16 cellular contexts compared by ENCODE assay signal in the genomic region with DNA sequence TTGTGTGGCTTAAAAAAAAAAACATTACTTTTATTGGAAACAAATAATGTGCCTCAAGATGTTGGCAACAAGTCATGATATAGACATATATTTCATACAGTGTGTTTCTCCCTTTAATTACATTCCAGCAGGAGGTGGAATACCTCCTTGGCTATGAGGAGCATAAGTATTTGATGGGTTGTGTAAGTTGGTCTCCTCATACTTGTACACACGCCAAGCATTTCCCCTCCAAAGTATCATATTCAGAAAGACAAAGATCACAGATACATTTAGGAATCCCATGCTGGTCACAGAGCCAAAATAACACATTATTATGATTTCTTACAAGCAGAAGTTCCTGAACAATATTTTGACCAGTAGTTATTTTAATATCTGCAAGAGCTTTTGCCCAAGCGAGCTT. TPM values are rescaled to one million over a fixed set of nuclear protein-coding genes. Genes with fewer than 3 reads are reported as not detected.
A peak's percentile ranks its signal among the peaks of the same experiment; 100 is the strongest.
DNase-seq lines count a peak whose midpoint lies in the region; ATAC-seq and TF ChIP-seq lines count a peak whose summit lies in the region.
"Had no signal": no experiment of that assay in that cellular context is flagged by ENCODE, and none has a peak within 500 bp of the region (broad histone marks: within the 10 kb centered on the region; RNA-seq: fewer than 3 reads in every experiment).

No MANE protein-coding gene starts in this region.

- H3K36me3 ChIP-seq in ascending aorta: no peaks in the 10 kb centered on the region
- no peaks in the 10 kb centered on the region for H3K36me3 ChIP-seq in tibial artery
- H3K36me3 ChIP-seq: WERI-Rb-1 had no signal

- H3K27me3 ChIP-seq in ascending aorta (no peaks in the 10 kb centered on the region), tibial artery (no peaks in the 10 kb centered on the region)

- no peaks in the 10 kb centered on the region for H3K36me3 Mint-ChIP-seq in activated naive CD8-positive, alpha-beta T cell
- peaks cover 11% of the 10 kb centered on the region for H3K36me3 Mint-ChIP-seq in activated naive CD8-positive, alpha-beta T cell treated with anti-CD3 and anti-CD28 coated beads for 36 hours
- H3K36me3 Mint-ChIP-seq in immature natural killer cell: no peaks in the 10 kb centered on the region

- H3K9me3 Mint-ChIP-seq in activated naive CD8-positive, alpha-beta T cell (ENCODE audit: low read depth): no peaks in the 10 kb centered on the region
- no peaks in the 10 kb centered on the region for H3K9me3 Mint-ChIP-seq in activated naive CD8-positive, alpha-beta T cell treated with anti-CD3 and anti-CD28 coated beads for 36 hours
- H3K9me3 Mint-ChIP-seq in immature natural killer cell: no peaks in the 10 kb centered on the region

- H3K27ac Mint-ChIP-seq in activated naive CD8-positive, alpha-beta T cell: peak overlapping the region; percentile 54
- no peak overlapping the region for H3K27ac Mint-ChIP-seq in activated naive CD8-positive, alpha-beta T cell treated with anti-CD3 and anti-CD28 coated beads for 36 hours
- H3K27ac Mint-ChIP-seq in immature natural killer cell: peak overlapping the region; percentile 24 to 92 (median 86)

- intact Hi-C loops in ascending aorta (cut with DNase I): loop anchor here (2.0 kb wide), 2 partner anchors 57 to 107 kb away; a partner anchor contains a TSS
- intact Hi-C loops in tibial artery (cut with DNase I; ENCODE audit: low total_unique reads): loop anchor here (5.0 to 10.0 kb wide), 2 partner anchors 106 to 143 kb away; a partner anchor contains a TSS

- no peak for ATAC-seq in GM21737 (IDR thresholded peaks at IDR 0.05; ENCODE audit: unreplicated experiment)
- no peak for ATAC-seq in GM21423 (IDR thresholded peaks at IDR 0.05; ENCODE audit: unreplicated experiment)
- no peak for ATAC-seq in GM19455 (IDR thresholded peaks at IDR 0.05; ENCODE audit: unreplicated experiment)

- H3K4me3 Mint-ChIP-seq in activated naive CD8-positive, alpha-beta T cell: peak overlapping the region; percentile 85
- H3K4me3 Mint-ChIP-seq in activated naive CD8-positive, alpha-beta T cell treated with anti-CD3 and anti-CD28 coated beads for 36 hours: no peak overlapping the region
- H3K4me3 Mint-ChIP-seq in immature natural killer cell: peak overlapping the region in 3 of 5 donors; percentile 10 to 91 (median 47)

- H3K4me1 ChIP-seq in ascending aorta: peaks cover 3 to 11% of the 10 kb centered on the region in 2 donors
- H3K4me1 ChIP-seq in tibial artery: peaks cover 0 to 25% (median 17%) of the 10 kb centered on the region in 4 donors

- TF ChIP-seq CTCF in ascending aorta (IDR thresholded peaks at IDR 0.05): no peak
- TF ChIP-seq CTCF in tibial artery (IDR thresholded peaks at IDR 0.05): no peak

- H3K27ac ChIP-seq in ascending aorta: peak overlapping the region; percentile 95 to 98
- peak overlapping the region; percentile 96 to 97 for H3K27ac ChIP-seq in tibial artery
- H3K27ac ChIP-seq: WERI-Rb-1 had no signal

- no peak for DNase-seq in activated naive CD8-positive, alpha-beta T cell treated with anti-CD3 and anti-CD28 coated beads for 36 hours
- no peak for DNase-seq in ascending aorta (ENCODE audit: low spot score in 2 of 2)
- no peak for DNase-seq in immature natural killer cell
- no peak for DNase-seq in tibial artery
- DNase-seq: activated CD8-positive, alpha-beta memory T cell treated with anti-CD3 and anti-CD28 coated beads, Interleukin-2, amount 50 U/mL, for 48 hours; DMS79 treated with DMSO at 0.1 percent for 48 hours; effector memory CD4-positive, alpha-beta T cell; hippocampal formation; MM.1S; NK-92 treated with Interleukin-12 subunit alpha and Interleukin-12 subunit beta, amount 100 ng/mL, for 24 hours; occipital lobe; WERI-Rb-1 had no signal

- H3K27me3 Mint-ChIP-seq in activated naive CD8-positive, alpha-beta T cell: no peaks in the 10 kb centered on the region
- H3K27me3 Mint-ChIP-seq in activated naive CD8-positive, alpha-beta T cell treated with anti-CD3 and anti-CD28 coated beads for 36 hours: no peaks in the 10 kb centered on the region
- H3K27me3 Mint-ChIP-seq in immature natural killer cell (ENCODE audit: low read depth in 3 of 3): peaks cover 0 to 3% (median 0%) of the 10 kb centered on the region in 3 donors

- H3K9me3 ChIP-seq in ascending aorta (no peaks in the 10 kb centered on the region), tibial artery (no peaks in the 10 kb centered on the region)

- H3K4me1 Mint-ChIP-seq in activated naive CD8-positive, alpha-beta T cell (ENCODE audit: low read depth): peaks cover 25% of the 10 kb centered on the region
- H3K4me1 Mint-ChIP-seq in activated naive CD8-positive, alpha-beta T cell treated with anti-CD3 and anti-CD28 coated beads for 36 hours: peaks cover 22% of the 10 kb centered on the region
- H3K4me1 Mint-ChIP-seq in immature natural killer cell: peaks cover 50 to 52% of the 10 kb centered on the region in 2 donors

- H3K4me3 ChIP-seq in ascending aorta (no peak overlapping the region), tibial artery (no peak overlapping the region)

RNA-seq across cellular contexts. Expression of a gene that starts 57.8 kb away (rescaled TPM):
- total RNA-seq in activated naive CD8-positive, alpha-beta T cell treated with anti-CD3 and anti-CD28 coated beads for 36 hours: 100 to 1,000 TPM; 113 to 126 TPM
- 176 TPM for total RNA-seq in ascending aorta
- 100 to 1,000 TPM; 163 to 253 (median 232) TPM for polyA plus RNA-seq in immature natural killer cell
